1 cellular context compared by ENCODE assay signal in the genomic region with DNA sequence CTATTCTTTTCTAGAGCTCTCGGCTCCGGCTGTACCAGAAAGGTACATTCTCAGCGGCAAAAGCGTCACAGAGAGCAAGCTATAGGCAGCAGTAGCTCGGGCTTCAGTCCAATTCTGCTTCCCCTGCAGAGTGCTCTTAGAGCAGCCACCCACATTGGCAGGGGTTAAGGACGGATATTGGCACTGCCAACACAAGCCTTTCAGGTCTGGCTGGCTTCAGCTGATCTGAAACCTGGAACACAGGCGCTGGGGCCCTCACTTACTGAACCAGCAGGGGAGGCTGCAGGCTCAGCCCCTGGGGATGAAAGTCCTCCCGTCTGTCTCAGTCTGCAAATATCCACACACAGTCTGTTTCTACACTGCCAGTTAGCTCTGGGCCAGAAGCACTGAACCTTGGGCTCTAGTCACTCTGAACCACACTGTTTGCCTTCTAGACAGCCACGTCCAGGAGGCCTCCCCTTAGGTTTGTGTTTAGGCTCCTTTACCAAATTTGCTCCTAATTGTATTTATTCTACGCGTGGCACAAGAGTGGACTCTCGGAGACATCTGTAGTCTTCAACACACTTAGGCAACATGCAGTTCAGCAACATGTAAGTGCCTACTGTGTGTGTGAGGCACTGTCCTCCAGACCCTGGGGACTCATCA.
TF ChIP-seq lines count a peak whose summit lies in the region.

No MANE protein-coding gene starts in this region.

TF ChIP-seq in HepG2, 621 proteins besides CTCF, POLR2A, EP300 and RAD21 (continued from another document):
- peak; percentile 79; the same call in 1 of the 2 replicates for TF ChIP-seq ZNF292 (CRISPR knock-in tag; IDR thresholded peaks at IDR 0.05; ENCODE audit: borderline replicate concordance, low read depth)
- TF ChIP-seq, protein P1, sequence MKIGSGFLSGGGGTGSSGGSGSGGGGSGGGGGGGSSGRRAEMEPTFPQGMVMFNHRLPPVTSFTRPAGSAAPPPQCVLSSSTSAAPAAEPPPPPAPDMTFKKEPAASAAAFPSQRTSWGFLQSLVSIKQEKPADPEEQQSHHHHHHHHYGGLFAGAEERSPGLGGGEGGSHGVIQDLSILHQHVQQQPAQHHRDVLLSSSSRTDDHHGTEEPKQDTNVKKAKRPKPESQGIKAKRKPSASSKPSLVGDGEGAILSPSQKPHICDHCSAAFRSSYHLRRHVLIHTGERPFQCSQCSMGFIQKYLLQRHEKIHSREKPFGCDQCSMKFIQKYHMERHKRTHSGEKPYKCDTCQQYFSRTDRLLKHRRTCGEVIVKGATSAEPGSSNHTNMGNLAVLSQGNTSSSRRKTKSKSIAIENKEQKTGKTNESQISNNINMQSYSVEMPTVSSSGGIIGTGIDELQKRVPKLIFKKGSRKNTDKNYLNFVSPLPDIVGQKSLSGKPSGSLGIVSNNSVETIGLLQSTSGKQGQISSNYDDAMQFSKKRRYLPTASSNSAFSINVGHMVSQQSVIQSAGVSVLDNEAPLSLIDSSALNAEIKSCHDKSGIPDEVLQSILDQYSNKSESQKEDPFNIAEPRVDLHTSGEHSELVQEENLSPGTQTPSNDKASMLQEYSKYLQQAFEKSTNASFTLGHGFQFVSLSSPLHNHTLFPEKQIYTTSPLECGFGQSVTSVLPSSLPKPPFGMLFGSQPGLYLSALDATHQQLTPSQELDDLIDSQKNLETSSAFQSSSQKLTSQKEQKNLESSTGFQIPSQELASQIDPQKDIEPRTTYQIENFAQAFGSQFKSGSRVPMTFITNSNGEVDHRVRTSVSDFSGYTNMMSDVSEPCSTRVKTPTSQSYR (CRISPR knock-in tag; IDR thresholded peaks at IDR 0.05; ENCODE audit: borderline replicate concordance): no peak
- no peak for TF ChIP-seq JUNB (CRISPR knock-in tag; IDR thresholded peaks at IDR 0.05; ENCODE audit: borderline replicate concordance)
- 0 out of 2 replicates have a peak, but pooled peaks have one; percentile 52 for TF ChIP-seq KAT8 (CRISPR knock-in tag; IDR thresholded peaks at IDR 0.05)
- no peak for TF ChIP-seq KLF9 (CRISPR knock-in tag; IDR thresholded peaks at IDR 0.05; ENCODE audit: low read depth)
- no peak for TF ChIP-seq ZNF660 (CRISPR knock-in tag; IDR thresholded peaks at IDR 0.05; ENCODE audit: borderline replicate concordance, low read depth)
- TF ChIP-seq ZNF644 (CRISPR knock-in tag; IDR thresholded peaks at IDR 0.05; ENCODE audit: low read depth): 0 out of 2 replicates have a peak, but pooled peaks have one; percentile 23
- TF ChIP-seq, protein P2, sequence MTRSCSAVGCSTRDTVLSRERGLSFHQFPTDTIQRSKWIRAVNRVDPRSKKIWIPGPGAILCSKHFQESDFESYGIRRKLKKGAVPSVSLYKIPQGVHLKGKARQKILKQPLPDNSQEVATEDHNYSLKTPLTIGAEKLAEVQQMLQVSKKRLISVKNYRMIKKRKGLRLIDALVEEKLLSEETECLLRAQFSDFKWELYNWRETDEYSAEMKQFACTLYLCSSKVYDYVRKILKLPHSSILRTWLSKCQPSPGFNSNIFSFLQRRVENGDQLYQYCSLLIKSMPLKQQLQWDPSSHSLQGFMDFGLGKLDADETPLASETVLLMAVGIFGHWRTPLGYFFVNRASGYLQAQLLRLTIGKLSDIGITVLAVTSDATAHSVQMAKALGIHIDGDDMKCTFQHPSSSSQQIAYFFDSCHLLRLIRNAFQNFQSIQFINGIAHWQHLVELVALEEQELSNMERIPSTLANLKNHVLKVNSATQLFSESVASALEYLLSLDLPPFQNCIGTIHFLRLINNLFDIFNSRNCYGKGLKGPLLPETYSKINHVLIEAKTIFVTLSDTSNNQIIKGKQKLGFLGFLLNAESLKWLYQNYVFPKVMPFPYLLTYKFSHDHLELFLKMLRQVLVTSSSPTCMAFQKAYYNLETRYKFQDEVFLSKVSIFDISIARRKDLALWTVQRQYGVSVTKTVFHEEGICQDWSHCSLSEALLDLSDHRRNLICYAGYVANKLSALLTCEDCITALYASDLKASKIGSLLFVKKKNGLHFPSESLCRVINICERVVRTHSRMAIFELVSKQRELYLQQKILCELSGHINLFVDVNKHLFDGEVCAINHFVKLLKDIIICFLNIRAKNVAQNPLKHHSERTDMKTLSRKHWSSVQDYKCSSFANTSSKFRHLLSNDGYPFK (CRISPR knock-in tag; IDR thresholded peaks at IDR 0.05; ENCODE audit: borderline replicate concordance): 0 out of 2 replicates have a peak, but pooled peaks have one; percentile 41
- TF ChIP-seq ZNF350 (CRISPR knock-in tag; IDR thresholded peaks at IDR 0.05; ENCODE audit: borderline replicate concordance, low read depth): no peak
- TF ChIP-seq XBP1 (CRISPR knock-in tag; IDR thresholded peaks at IDR 0.05): no peak
- no peak for TF ChIP-seq PAWR (CRISPR knock-in tag; IDR thresholded peaks at IDR 0.05; ENCODE audit: borderline replicate concordance)
- no peak for TF ChIP-seq ZFP41 (CRISPR knock-in tag; IDR thresholded peaks at IDR 0.05; ENCODE audit: borderline replicate concordance)
- no peak for TF ChIP-seq ZNF446 (CRISPR knock-in tag; IDR thresholded peaks at IDR 0.05)
- peak; percentile 24; the same call in 1 of the 2 replicates for TF ChIP-seq TBX2 (CRISPR knock-in tag; IDR thresholded peaks at IDR 0.05; ENCODE audit: borderline replicate concordance)
- TF ChIP-seq SPEN (CRISPR knock-in tag; IDR thresholded peaks at IDR 0.05; ENCODE audit: low read depth): peak; percentile 45; the same call in 1 of the 2 replicates
- TF ChIP-seq RARG (CRISPR knock-in tag; IDR thresholded peaks at IDR 0.05; ENCODE audit: low read depth): no peak
- peak; percentile 77 for TF ChIP-seq SAP130 (CRISPR knock-in tag; IDR thresholded peaks at IDR 0.05; ENCODE audit: low read depth)
- TF ChIP-seq, protein P3, sequence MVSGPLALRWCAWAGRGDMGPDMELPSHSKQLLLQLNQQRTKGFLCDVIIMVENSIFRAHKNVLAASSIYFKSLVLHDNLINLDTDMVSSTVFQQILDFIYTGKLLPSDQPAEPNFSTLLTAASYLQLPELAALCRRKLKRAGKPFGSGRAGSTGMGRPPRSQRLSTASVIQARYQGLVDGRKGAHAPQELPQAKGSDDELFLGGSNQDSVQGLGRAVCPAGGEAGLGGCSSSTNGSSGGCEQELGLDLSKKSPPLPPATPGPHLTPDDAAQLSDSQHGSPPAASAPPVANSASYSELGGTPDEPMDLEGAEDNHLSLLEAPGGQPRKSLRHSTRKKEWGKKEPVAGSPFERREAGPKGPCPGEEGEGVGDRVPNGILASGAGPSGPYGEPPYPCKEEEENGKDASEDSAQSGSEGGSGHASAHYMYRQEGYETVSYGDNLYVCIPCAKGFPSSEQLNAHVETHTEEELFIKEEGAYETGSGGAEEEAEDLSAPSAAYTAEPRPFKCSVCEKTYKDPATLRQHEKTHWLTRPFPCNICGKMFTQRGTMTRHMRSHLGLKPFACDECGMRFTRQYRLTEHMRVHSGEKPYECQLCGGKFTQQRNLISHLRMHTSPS (CRISPR knock-in tag; IDR thresholded peaks at IDR 0.05; ENCODE audit: low read depth): 0 out of 2 replicates have a peak, but pooled peaks have one; percentile 42
- peak; percentile 36; the same call in 1 of the 2 replicates for TF ChIP-seq CENPT (CRISPR knock-in tag; IDR thresholded peaks at IDR 0.05; ENCODE audit: low read depth)
TF ChIP-seq in HepG2: peak in this region for 166.
